8 cellular contexts compared by ENCODE assay signal in genomic region chr5:80408475-80408875, GRCh38. TPM values are rescaled to one million over a fixed set of nuclear protein-coding genes. Genes with fewer than 3 reads are reported as not detected.
A peak's percentile ranks its signal among the peaks of the same experiment; 100 is the strongest.
DNase-seq lines count a peak whose midpoint lies in the region; ATAC-seq, FAIRE-seq and TF ChIP-seq lines count a peak whose summit lies in the region.

No MANE protein-coding gene starts in this region.

- peak overlapping the region; percentile 97 for H3K27ac ChIP-seq in HUES48 (ENCODE audit: low read depth, low read length)
- H3K27ac ChIP-seq in kidney (ENCODE audit: low read depth in 2 of 2, low read length in 2 of 2) = peak overlapping the region; percentile 98 to 99

- H3K36me3 ChIP-seq in HUES48 (ENCODE audit: control insufficient read depth, insufficient read depth, low read length) = peaks cover 6% of the 10 kb centered on the region; the same call in 1 of the 2 replicates
- no peaks in the 10 kb centered on the region for H3K36me3 ChIP-seq in kidney (ENCODE audit: control insufficient read depth in 1 of 2, insufficient read depth in 2 of 2, low read length in 2 of 2)

- H3K9me3 ChIP-seq in HUES48 (ENCODE audit: control insufficient read depth, insufficient read depth, low read length) = no peaks in the 10 kb centered on the region
- H3K9me3 ChIP-seq in kidney (ENCODE audit: control insufficient read depth in 1 of 2, low read length in 2 of 2) = no peaks in the 10 kb centered on the region

- in situ Hi-C loops in T47D (cut with HindIII; ENCODE audit: low pct_unique_long_range_greater_than_20kb, low sequenced_read_pairs) = no loop called here

- H3K4me3 ChIP-seq in HUES48 (ENCODE audit: low read depth, low read length) = peak overlapping the region; percentile 98
- peak overlapping the region; percentile 81 for H3K4me3 ChIP-seq in kidney (ENCODE audit: low read length in 2 of 2)

- peak; percentile 48 for ATAC-seq in GM19452 (IDR thresholded peaks at IDR 0.05; ENCODE audit: unreplicated experiment)

- H3K9ac ChIP-seq in HUES48 (ENCODE audit: low read depth, low read length) (peak overlapping the region; percentile 94), kidney (ENCODE audit: low read length in 2 of 2) (peak overlapping the region; percentile 49 to 74)

- FAIRE-seq in kidney (lab: Jason Lieb, UNC) = no peak

- DNase-seq in DMS114 treated with DMSO at 0.1 percent for 48 hours (lab: John Stamatoyannopoulos, UW; ENCODE audit: unreplicated experiment) = peak; percentile 63
- DNase-seq in SHP77 (lab: John Stamatoyannopoulos, UW) = peak; percentile 65 to 66
- DNase-seq in T47D (ENCODE audit: low read depth in 1 of 2, low spot score in 1 of 2) = peak; percentile 18 to 78
- DNase-seq in kidney = no peak
- peak; percentile 32 for DNase-seq in stimulated activated CD4-positive, alpha-beta T cell treated with anti-CD3 and anti-CD28 coated beads, Interleukin-12 subunit alpha, Interleukin-12 subunit beta, amount 100 ng/mL, for 4 hours
- DNase-seq in KG1 (lab: John Stamatoyannopoulos, UW) = no peak

- TF ChIP-seq CTCF in kidney (IDR thresholded peaks at IDR 0.05; ENCODE audit: borderline replicate concordance, extremely low read depth, insufficient read depth) = peak; percentile 7

- peaks cover 9% of the 10 kb centered on the region; the same call in 1 of the 2 replicates for H3K4me1 ChIP-seq in HUES48 (ENCODE audit: control insufficient read depth, insufficient read depth, low read length)
- H3K4me1 ChIP-seq in kidney (ENCODE audit: control insufficient read depth in 1 of 2, insufficient read depth in 1 of 2, low read depth in 1 of 2, low read length in 2 of 2) = peaks cover 0 to 3% of the 10 kb centered on the region in 2 donors

- no peaks in the 10 kb centered on the region for H3K27me3 ChIP-seq in HUES48 (ENCODE audit: control insufficient read depth, insufficient read depth, low read length)

- intact Hi-C loops in kidney (cut with DNase I) = no loop called here

RNA-seq across cellular contexts. Expression of gene ZFYVE16, which starts 0.6 kb away (rescaled TPM):
- 39.4 TPM for total RNA-seq in kidney
- polyA plus RNA-seq in kidney (ENCODE audit: insufficient read depth, low read depth, low replicate concordance) = 10.2 TPM

Comparison
In these comparisons a context has a peak if more than half of its experiments do, and no peak if none do; other contexts are left out.
1. DNase-seq: peak in DMS114 treated with DMSO at 0.1 percent for 48 hours (single experiment), SHP77 (2 of 2), T47D (2 of 2) and stimulated activated CD4-positive, alpha-beta T cell treated with anti-CD3 and anti-CD28 coated beads, Interleukin-12 subunit alpha, Interleukin-12 subunit beta, amount 100 ng/mL, for 4 hours (single experiment); none in kidney (single experiment) and KG1 (single experiment).